In genomic region chr10:16437540-16437894, GRCh38 we compare ENCODE assay signal across 9 cellular contexts. TPM values are rescaled to one million over a fixed set of nuclear protein-coding genes. Genes with fewer than 3 reads are reported as not detected.
DNase-seq lines count a peak whose midpoint lies in the region; ATAC-seq, FAIRE-seq and TF ChIP-seq lines count a peak whose summit lies in the region.
"Had no signal": no experiment of that assay in that cellular context is flagged by ENCODE, and none has a peak within 500 bp of the region (broad histone marks: within the 10 kb centered on the region; RNA-seq: fewer than 3 reads in every experiment).

No MANE protein-coding gene starts in this region.

- H3K4me3 ChIP-seq in DND-41 (ENCODE audit: low read depth in 1 of 2, low read length in 2 of 2) = peak overlapping the region; percentile 49 to 75
- peak overlapping the region; percentile 76 for H3K4me3 ChIP-seq in OCI-LY7 (ENCODE audit: low read depth, low read length, poor library complexity, severe bottlenecking)
- peak overlapping the region; percentile 62 for H3K4me3 ChIP-seq in epithelial cell of esophagus (ENCODE audit: low read length)
- H3K4me3 ChIP-seq in parathyroid adenoma (ENCODE audit: low read depth, low read length) = peak overlapping the region; percentile 48

- H3K9me3 ChIP-seq in DND-41 (ENCODE audit: insufficient read depth, low read length, severe bottlenecking) = no peaks in the 10 kb centered on the region
- no peaks in the 10 kb centered on the region for H3K9me3 ChIP-seq in OCI-LY7 (ENCODE audit: low read length)
- H3K9me3 ChIP-seq in parathyroid adenoma (ENCODE audit: control insufficient read depth, low read length) = no peaks in the 10 kb centered on the region

- no TSS peak for BruUV-seq in OCI-LY7 (replicated peaks; lab: Mats Ljungman, UMichigan)

- CTCF ChIA-PET in OCI-LY7 (lab: Charles Lee; ENCODE audit: unreplicated experiment) = interaction anchor here (0.6 to 1.2 kb wide), 3 partner anchors 22 to 577 kb away, joined by 3 read pairs; partner anchors contain the start of gene MINDY3

- in situ Hi-C loops in GM13976 (cut with MboI; ENCODE audit: low sequenced_read_pairs, unreplicated experiment) = no loop called here

- H3K79me2 ChIP-seq in DND-41 (ENCODE audit: insufficient read depth, low read length) = peaks cover 53% of the 10 kb centered on the region
- peaks cover 45% of the 10 kb centered on the region for H3K79me2 ChIP-seq in OCI-LY7 (ENCODE audit: insufficient read depth, low read depth, low read length)
- H3K79me2 ChIP-seq in parathyroid adenoma = no peaks in the 10 kb centered on the region

- FAIRE-seq in D721Med (lab: Jason Lieb, UNC) = no peak
- FAIRE-seq: islet of Langerhans had no signal

- H3K4me2 ChIP-seq in DND-41 (ENCODE audit: insufficient read depth, low read length) = peak overlapping the region; percentile 91
- H3K4me2 ChIP-seq in OCI-LY7 (ENCODE audit: low read length) = peak overlapping the region; percentile 89
- peak overlapping the region; percentile 55 for H3K4me2 ChIP-seq in parathyroid adenoma (ENCODE audit: low read length)

- H3K27ac ChIP-seq in DND-41 (ENCODE audit: low read length) (peak overlapping the region; percentile 83), OCI-LY7 (ENCODE audit: low read depth, low read length, poor library complexity, severe bottlenecking) (peak overlapping the region; percentile 65), parathyroid adenoma (no peak overlapping the region)

- no peak for TF ChIP-seq CTCF in DND-41 (IDR thresholded peaks at IDR 0.05; ENCODE audit: borderline replicate concordance, extremely low read depth, low read length, poor library complexity, severe bottlenecking)
- no peak for TF ChIP-seq CTCF in OCI-LY7 (conservative IDR thresholded peaks at IDR 0.05; ENCODE audit: low read length)
- TF ChIP-seq CTCF in epithelial cell of esophagus (IDR thresholded peaks at IDR 0.05; ENCODE audit: insufficient read depth, low read depth, low read length, missing control alignments) = no peak
- TF ChIP-seq CTCF in parathyroid adenoma (IDR thresholded peaks at IDR 0.05) = no peak
- no peak for TF ChIP-seq CTCF in GM13976 (IDR thresholded peaks at IDR 0.05; ENCODE audit: borderline replicate concordance, control extremely low read depth, extremely low read depth, insufficient read depth, missing control alignments)
- TF ChIP-seq CTCF in D721Med (IDR thresholded peaks at IDR 0.05; ENCODE audit: insufficient read depth, missing control alignments) = no peak

- H3K4me1 ChIP-seq in DND-41 (ENCODE audit: insufficient read depth, low read length) = peaks cover 53% of the 10 kb centered on the region
- H3K4me1 ChIP-seq in OCI-LY7 (ENCODE audit: insufficient read depth, low read length, poor library complexity, severe bottlenecking) = peaks cover 41% of the 10 kb centered on the region
- no peaks in the 10 kb centered on the region for H3K4me1 ChIP-seq in parathyroid adenoma

- H2AFZ ChIP-seq in DND-41 (ENCODE audit: low read depth, low read length) = peak overlapping the region; percentile 92
- H2AFZ ChIP-seq in OCI-LY7 (ENCODE audit: low read length) = peak overlapping the region; percentile 99
- H2AFZ ChIP-seq in parathyroid adenoma = no peak overlapping the region

- no peak for DNase-seq in DND-41
- DNase-seq in OCI-LY7 (ENCODE audit: low spot score) = peak; percentile 14
- DNase-seq in epithelial cell of esophagus (ENCODE audit: low read depth) = no peak
- no peak for DNase-seq in GM13976 (ENCODE audit: low spot score)
- DNase-seq in GOT3 (lab: John Stamatoyannopoulos, UW) = no peak
- DNase-seq in hepatic stellate cell (ENCODE audit: low spot score) = no peak
- no peak for DNase-seq in D721Med (ENCODE audit: insufficient read length, low spot score)

- H3K9me2 ChIP-seq in OCI-LY7 (ENCODE audit: insufficient read depth, low read length) = no peaks in the 10 kb centered on the region

- peak overlapping the region; percentile 84 for H3K9ac ChIP-seq in DND-41 (ENCODE audit: low read depth, low read length)
- H3K9ac ChIP-seq in parathyroid adenoma = no peak overlapping the region

- H4K20me1 ChIP-seq in DND-41 (ENCODE audit: insufficient read depth, low read length) (peaks cover 8% of the 10 kb centered on the region; the same call in 1 of the 2 replicates), OCI-LY7 (ENCODE audit: insufficient read depth, low read length) (0 out of 2 replicates have a peak, but pooled peaks cover 5% of the 10 kb centered on the region)

- H3K36me3 ChIP-seq in DND-41 (ENCODE audit: insufficient read depth, low read length) = peaks cover 23% of the 10 kb centered on the region
- H3K36me3 ChIP-seq in OCI-LY7 (ENCODE audit: insufficient read depth, low read length) = peaks cover 35% of the 10 kb centered on the region
- no peaks in the 10 kb centered on the region for H3K36me3 ChIP-seq in parathyroid adenoma (ENCODE audit: control insufficient read depth, insufficient read depth, low read length)

- ATAC-seq in DND-41 (ENCODE audit: insufficient read depth, low read depth) = no peak

- intact Hi-C loops in OCI-LY7 (cut with micrococcal nuclease; ENCODE audit: unreplicated experiment) = loop anchor here (2.0 to 10.0 kb wide), 4 partner anchors 377 to 765 kb away; partner anchors contain the start of genes MINDY3, RSU1 and TRDMT1

- POLR2A ChIA-PET in OCI-LY7 (lab: Charles Lee) = interaction anchor here (0.7 to 1.4 kb wide), 8 partner anchors 12 to 792 kb away, joined by 3 to 8 read pairs (median 5); no protein-coding TSS in a partner anchor

- no peaks in the 10 kb centered on the region for H3K27me3 ChIP-seq in DND-41 (ENCODE audit: insufficient read depth, low read length, poor library complexity)
- H3K27me3 ChIP-seq in parathyroid adenoma (ENCODE audit: control insufficient read depth, insufficient read depth, low read length) = no peaks in the 10 kb centered on the region

RNA-seq across cellular contexts. Expression of gene PTER, which starts 0.7 kb away (rescaled TPM):
- 17.7 and 22.8 TPM in 2 replicates for total RNA-seq in OCI-LY7 (2014; rRNA removed; shearing (Covaris generic))
- 27.4 and 29.7 TPM in 2 replicates for total RNA-seq in OCI-LY7 (2022)
